Comparison of ENCODE assay signal across 9 cellular contexts in the genomic region with DNA sequence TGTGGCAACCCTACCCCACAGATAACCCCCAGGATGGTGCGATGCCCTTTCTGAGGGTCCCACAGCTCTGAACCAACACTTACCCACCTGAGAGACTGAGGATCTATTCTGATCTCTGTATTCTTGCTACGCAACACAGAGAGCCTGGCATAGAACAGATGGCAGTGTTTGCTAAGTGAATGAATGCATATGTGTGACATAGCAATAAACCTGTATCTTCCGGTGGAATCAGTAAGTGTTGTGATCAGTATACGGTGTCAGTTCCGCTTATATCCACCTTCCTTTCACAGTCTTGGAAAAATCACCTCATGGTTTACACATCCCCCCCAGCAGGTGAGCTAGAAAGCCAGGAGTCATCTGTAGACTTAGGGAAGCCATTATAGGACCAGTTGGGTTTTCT. TPM values are rescaled to one million over a fixed set of nuclear protein-coding genes. Genes with fewer than 3 reads are reported as not detected.
A peak's percentile ranks its signal among the peaks of the same experiment; 100 is the strongest.
DNase-seq lines count a peak whose midpoint lies in the region; TF ChIP-seq lines count a peak whose summit lies in the region.
"Had no signal": no experiment of that assay in that cellular context is flagged by ENCODE, and none has a peak within 500 bp of the region (broad histone marks: within the 10 kb centered on the region; RNA-seq: fewer than 3 reads in every experiment).

No MANE protein-coding gene starts in this region.

- H3K36me3 Mint-ChIP-seq in activated T-cell treated with anti-CD3 and anti-CD28 coated beads, Interleukin-2, amount 50 U/mL, for 24 hours (ENCODE audit: low read depth) = no peaks in the 10 kb centered on the region
- H3K36me3 Mint-ChIP-seq in activated CD4-positive, alpha-beta memory T cell treated with anti-CD3 and anti-CD28 coated beads, Interleukin-2, amount 10 ng/mL, durations not matched to agents 7 days and 5 days (ENCODE audit: low read depth) = no peaks in the 10 kb centered on the region
- no peaks in the 10 kb centered on the region for H3K36me3 Mint-ChIP-seq in immature natural killer cell

- H3K4me3 Mint-ChIP-seq in activated T-cell treated with anti-CD3 and anti-CD28 coated beads, Interleukin-2, amount 50 U/mL, for 24 hours = peak overlapping the region; percentile 30
- peak overlapping the region; percentile 60 for H3K4me3 Mint-ChIP-seq in activated CD4-positive, alpha-beta memory T cell treated with anti-CD3 and anti-CD28 coated beads, Interleukin-2, amount 10 ng/mL, durations not matched to agents 7 days and 5 days
- peak overlapping the region in 2 of 5 donors; percentile 7 to 74 for H3K4me3 Mint-ChIP-seq in immature natural killer cell

- WGBS in transverse colon (ENCODE audit: low coverage in 1 of 2), 2 donors = 40 to 73% methylated on average over 1 to 5 of the region's 5 CpGs

- no peak for TF ChIP-seq EP300 in transverse colon (IDR thresholded peaks at IDR 0.05; ENCODE audit: low read depth)

- in situ Hi-C loops in transverse colon (cut with MboI; ENCODE audit: low pct_ligation_motif_present in 1 of 4, low pct_unique_long_range_greater_than_20kb in 1 of 4, low sequenced_read_pairs in 3 of 4) = loop anchor here in 2 of 4 donors (10.0 to 25.0 kb wide), 2 partner anchors 125 to 128 kb away; no protein-coding TSS in a partner anchor

- no peak overlapping the region for H3K27ac Mint-ChIP-seq in activated T-cell treated with anti-CD3 and anti-CD28 coated beads, Interleukin-2, amount 50 U/mL, for 24 hours
- H3K27ac Mint-ChIP-seq in activated CD4-positive, alpha-beta memory T cell treated with anti-CD3 and anti-CD28 coated beads, Interleukin-2, amount 10 ng/mL, durations not matched to agents 7 days and 5 days = peak overlapping the region; percentile 70
- H3K27ac Mint-ChIP-seq in immature natural killer cell = no peak overlapping the region

- intact Hi-C loops in transverse colon (cut with DNase I; ENCODE audit: low total_unique reads) = no loop called here

- POLR2A ChIA-PET in activated CD4-positive, alpha-beta memory T cell treated with anti-CD3 and anti-CD28 coated beads, Interleukin-2, amount 10 ng/mL, durations not matched to agents 7 days and 5 days (lab: Charles Lee) = interaction anchor here (2.6 kb wide), 1 partner anchor 18 kb away, joined by 11 read pairs; a partner anchor contains a TSS

- H3K36me3 ChIP-seq in iPS-20b (ENCODE audit: insufficient read depth, low read depth, low read length) (no peaks in the 10 kb centered on the region), transverse colon (no peaks in the 10 kb centered on the region)

- TF ChIP-seq CTCF in transverse colon (IDR thresholded peaks at IDR 0.05) = no peak

- H3K27me3 Mint-ChIP-seq in activated T-cell treated with anti-CD3 and anti-CD28 coated beads, Interleukin-2, amount 50 U/mL, for 24 hours = peaks cover 49% of the 10 kb centered on the region
- no peaks in the 10 kb centered on the region for H3K27me3 Mint-ChIP-seq in activated CD4-positive, alpha-beta memory T cell treated with anti-CD3 and anti-CD28 coated beads, Interleukin-2, amount 10 ng/mL, durations not matched to agents 7 days and 5 days
- peaks cover 3 to 14% (median 4%) of the 10 kb centered on the region in 3 donors for H3K27me3 Mint-ChIP-seq in immature natural killer cell (ENCODE audit: low read depth in 3 of 3)

- CTCF ChIA-PET in activated CD4-positive, alpha-beta memory T cell treated with anti-CD3 and anti-CD28 coated beads, Interleukin-2, amount 10 ng/mL, durations not matched to agents 7 days and 5 days (lab: Charles Lee) = no interaction called here

- H3K27me3 ChIP-seq in iPS-20b (ENCODE audit: insufficient read depth, low read length) (peaks cover 17% of the 10 kb centered on the region), transverse colon (no peaks in the 10 kb centered on the region)

- DNase-seq in activated T-cell treated with anti-CD3 and anti-CD28 coated beads, Interleukin-2, amount 50 U/mL, for 24 hours = no peak
- DNase-seq in activated T-cell treated with anti-CD3 and anti-CD28 coated beads, Interleukin-2, amount 50 U/mL, for 1 hour = no peak
- DNase-seq in activated CD4-positive, alpha-beta memory T cell treated with anti-CD3 and anti-CD28 coated beads, Interleukin-2, amount 10 ng/mL, durations not matched to agents 7 days and 5 days = no peak
- DNase-seq in transverse colon (no peak), immature natural killer cell (no peak), Ammon's horn (ENCODE audit: low spot score) (no peak), H4 (ENCODE audit: low spot score) (no peak)
- DNase-seq: DND-41 had no signal

- H3K27ac ChIP-seq in iPS-20b (ENCODE audit: low read length) = no peak overlapping the region
- peak overlapping the region; percentile 78 to 86 (median 82) for H3K27ac ChIP-seq in transverse colon

- peaks cover 39% of the 10 kb centered on the region for H3K4me1 Mint-ChIP-seq in activated T-cell treated with anti-CD3 and anti-CD28 coated beads, Interleukin-2, amount 50 U/mL, for 24 hours (ENCODE audit: low read depth)
- peaks cover 52% of the 10 kb centered on the region for H3K4me1 Mint-ChIP-seq in activated CD4-positive, alpha-beta memory T cell treated with anti-CD3 and anti-CD28 coated beads, Interleukin-2, amount 10 ng/mL, durations not matched to agents 7 days and 5 days
- peaks cover 11 to 15% of the 10 kb centered on the region in 2 donors for H3K4me1 Mint-ChIP-seq in immature natural killer cell

- H3K4me1 ChIP-seq in iPS-20b (ENCODE audit: insufficient read depth, low read length) (no peaks in the 10 kb centered on the region), transverse colon (peaks cover 0 to 13% (median 2%) of the 10 kb centered on the region in 4 donors)

- no peak for TF ChIP-seq POLR2A in transverse colon (IDR thresholded peaks at IDR 0.05)

- H3K9me3 Mint-ChIP-seq in activated T-cell treated with anti-CD3 and anti-CD28 coated beads, Interleukin-2, amount 50 U/mL, for 24 hours = no peaks in the 10 kb centered on the region
- no peaks in the 10 kb centered on the region for H3K9me3 Mint-ChIP-seq in activated CD4-positive, alpha-beta memory T cell treated with anti-CD3 and anti-CD28 coated beads, Interleukin-2, amount 10 ng/mL, durations not matched to agents 7 days and 5 days
- peaks cover 0 to 1% (median 0%) of the 10 kb centered on the region in 6 donors for H3K9me3 Mint-ChIP-seq in immature natural killer cell

- H3K9me3 ChIP-seq in iPS-20b (ENCODE audit: insufficient read depth, low read depth, low read length) (no peaks in the 10 kb centered on the region), transverse colon (no peaks in the 10 kb centered on the region)

- H3K9ac ChIP-seq in iPS-20b (ENCODE audit: low read depth, low read length) = no peak overlapping the region

- H3K4me3 ChIP-seq in iPS-20b (ENCODE audit: low read length) (peak overlapping the region; percentile 73; the same call in 1 of the 2 replicates), transverse colon (peak overlapping the region in 3 of 4 donors; percentile 27 to 40 (median 30))

RNA-seq across cellular contexts. Expression of a gene that starts 5.9 kb away (rescaled TPM):
- total RNA-seq in activated CD4-positive, alpha-beta memory T cell treated with anti-CD3 and anti-CD28 coated beads, Interleukin-2, amount 10 ng/mL, durations not matched to agents 7 days and 5 days = 10 to 100 TPM; 73.2 to 74.0 TPM
- total RNA-seq in transverse colon = 10 to 100 TPM; 12.5 to 47.5 (median 42.2) TPM
- polyA plus RNA-seq in immature natural killer cell = 100 to 1,000 TPM; 170 to 194 (median 188) TPM
- total RNA-seq in H4 (2014; rRNA removed; shearing (Covaris generic)) = 152 TPM in 2 replicates

RNA-seq across cellular contexts. Expression of a gene that starts 17.4 kb away (rescaled TPM):
- total RNA-seq in activated CD4-positive, alpha-beta memory T cell treated with anti-CD3 and anti-CD28 coated beads, Interleukin-2, amount 10 ng/mL, durations not matched to agents 7 days and 5 days = 1 to 10 TPM; 1.1 to 1.3 TPM
- total RNA-seq in transverse colon = 1 to 10 TPM in 1 of 4 donors, under 1 TPM in 1, not detected in 2; 0.79 to 1.1 TPM
- polyA plus RNA-seq in immature natural killer cell = under 1 TPM in 1 of 3 donors, not detected in 2; 0.71 TPM
- total RNA-seq in H4 (2014; rRNA removed; shearing (Covaris generic)) = 0.70 and 1.2 TPM in 2 replicates

RNA-seq across cellular contexts. Expression of a gene that starts 17.6 kb away (rescaled TPM):
- total RNA-seq in activated CD4-positive, alpha-beta memory T cell treated with anti-CD3 and anti-CD28 coated beads, Interleukin-2, amount 10 ng/mL, durations not matched to agents 7 days and 5 days = 100 to 1,000 TPM; 130 to 132 TPM
- total RNA-seq in transverse colon = 100 to 1,000 TPM in 1 of 4 donors, 10 to 100 TPM in 3; 25.3 to 113 (median 52.9) TPM
- polyA plus RNA-seq in immature natural killer cell = 100 to 1,000 TPM in 1 of 3 donors, 10 to 100 TPM in 2; 43.1 to 105 (median 47.5) TPM
- total RNA-seq in H4 (2014; rRNA removed; shearing (Covaris generic)) = 17.7 and 31.8 TPM in 2 replicates
